Comparison of ENCODE assay signal across 20 cellular contexts in the genomic region with DNA sequence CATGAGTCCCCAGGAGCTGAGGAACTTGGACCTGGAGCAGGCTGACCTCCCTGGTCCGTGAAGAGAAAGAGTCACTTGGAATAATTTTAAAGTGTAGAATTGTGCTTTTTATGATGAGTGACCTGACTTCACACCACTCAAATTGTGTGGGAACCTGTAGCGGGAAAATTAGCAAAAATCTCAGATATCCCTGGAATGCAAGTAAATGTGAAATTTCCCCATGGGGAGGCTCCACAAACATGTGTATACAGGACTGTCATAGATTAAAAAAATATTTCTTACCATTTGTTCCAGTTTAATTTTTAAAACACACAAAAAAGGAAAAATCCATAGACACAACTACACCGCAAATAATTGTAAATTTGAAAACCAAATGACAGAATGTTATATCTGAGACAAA.
"Had no signal": no experiment of that assay in that cellular context is flagged by ENCODE, and none has a peak within 500 bp of the region (broad histone marks: within the 10 kb centered on the region; RNA-seq: fewer than 3 reads in every experiment).

No MANE protein-coding gene starts in this region.

- H3K4me1 ChIP-seq: adrenal gland, left lung, sigmoid colon, uterus had no signal

- ATAC-seq: left lung; stimulated activated naive B cell treated with anti-CD40 and anti-IgM and Interleukin-4, amounts not matched to agents 10 μg/mL and 1 μg/mL and 100 μg/mL, for 72 hours had no signal

- H3K36me3 ChIP-seq: adrenal gland, cardiac muscle cell, left lung, sigmoid colon, uterus had no signal

- H3K27ac ChIP-seq: adrenal gland, cardiac muscle cell, left lung, sigmoid colon, uterus had no signal

- H3K4me3 ChIP-seq: adrenal gland, cardiac muscle cell, left lung, sigmoid colon, uterus had no signal

- DNase-seq: activated CD8-positive, alpha-beta memory T cell treated with anti-CD3 and anti-CD28 coated beads, Interleukin-2, amount 50 U/mL, for 4 hours; activated naive CD4-positive, alpha-beta T cell; activated T-cell treated with anti-CD3 and anti-CD28 coated beads, Interleukin-2, amount 50 U/mL, for 24 hours; adrenal gland; dermis blood vessel endothelial cell; effector CD8-positive, alpha-beta T cell; foreskin melanocyte; kidney glomerular epithelial cell; left lung; naive B cell; occipital lobe; posterior cingulate gyrus; sigmoid colon; stimulated activated CD4-positive, alpha-beta T cell treated with anti-CD3 and anti-CD28 coated beads, Interleukin-2, amount 100 ng/mL, for 48 hours; stimulated activated CD8-positive, alpha-beta memory T cell treated with anti-CD3 and anti-CD28 coated beads, Interleukin-4, amount 100 ng/mL, for 48 hours; stimulated activated naive B cell treated with anti-CD40 and anti-IgM and Interleukin-4, amounts not matched to agents 10 μg/mL and 1 μg/mL and 100 μg/mL, for 72 hours; T-helper 9 cell; trophoblast cell; uterus had no signal

- H3K9me3 ChIP-seq: adrenal gland, left lung, sigmoid colon, uterus had no signal

- H3K27me3 ChIP-seq: adrenal gland, cardiac muscle cell, left lung, sigmoid colon, uterus had no signal
